9 cellular contexts compared by ENCODE assay signal in genomic region chr19:13195678-13196077, GRCh38. TPM values are rescaled to one million over a fixed set of nuclear protein-coding genes. Genes with fewer than 3 reads are reported as not detected.
DNase-seq lines count a peak whose midpoint lies in the region; ATAC-seq and TF ChIP-seq lines count a peak whose summit lies in the region.
"Had no signal": no experiment of that assay in that cellular context is flagged by ENCODE, and none has a peak within 500 bp of the region (broad histone marks: within the 10 kb centered on the region; RNA-seq: fewer than 3 reads in every experiment).

No MANE protein-coding gene starts in this region.

- CTCF ChIA-PET in SK-N-SH (lab: Yijun Ruan, JAX), result interaction anchor here (1.0 to 2.7 kb wide), 9 partner anchors 9 to 72 kb away, joined by 3 to 11 read pairs (median 4); no protein-coding TSS in a partner anchor

- H3K36me3 Mint-ChIP-seq in activated naive CD8-positive, alpha-beta T cell treated with anti-CD3 and anti-CD28 coated beads, Interleukin-2, amount 50 U/mL, for 24 hours (ENCODE audit: low read depth), result no peaks in the 10 kb centered on the region
- H3K36me3 Mint-ChIP-seq: activated naive CD4-positive, alpha-beta T cell treated with anti-CD3 and anti-CD28 coated beads, Interleukin-2, amount 50 U/mL, for 72 hours had no signal

- no peak overlapping the region for H3K4me3 Mint-ChIP-seq in activated naive CD8-positive, alpha-beta T cell treated with anti-CD3 and anti-CD28 coated beads, Interleukin-2, amount 50 U/mL, for 24 hours

- no peak overlapping the region for H4K8ac ChIP-seq in trophoblast cell (ENCODE audit: low read depth, low read length)

- no peak overlapping the region for H2BK120ac ChIP-seq in trophoblast cell (ENCODE audit: insufficient read depth, low read length, poor library complexity)

- H3K4ac ChIP-seq in trophoblast cell (ENCODE audit: low read depth, low read length), result no peak overlapping the region

- no peak overlapping the region for H4K12ac ChIP-seq in trophoblast cell (ENCODE audit: low read depth, low read length)

- H2AFZ ChIP-seq in trophoblast cell (ENCODE audit: insufficient read depth, low read length, poor library complexity) (no peak overlapping the region), SK-N-SH (ENCODE audit: low read depth) (no peak overlapping the region)

- H3K79me1 ChIP-seq in trophoblast cell (ENCODE audit: low read length), result no peaks in the 10 kb centered on the region

- DNase-seq in GM12864 (ENCODE audit: low read depth) (peak; percentile 61), NOMO-1 treated with dmso at 0.1 percent for 144 hours (lab: John Stamatoyannopoulos, UW; ENCODE audit: unreplicated experiment) (peak; percentile 27), trophoblast cell (peak; percentile 38 to 73), SK-N-SH (no peak), globus pallidus (ENCODE audit: low spot score) (no peak), MG63 (no peak)
- DNase-seq in activated naive CD8-positive, alpha-beta T cell treated with anti-CD3 and anti-CD28 coated beads, Interleukin-2, amount 50 U/mL, for 24 hours, result peak; percentile 54

- H3K27ac Mint-ChIP-seq in activated naive CD8-positive, alpha-beta T cell treated with anti-CD3 and anti-CD28 coated beads, Interleukin-2, amount 50 U/mL, for 24 hours, result no peak overlapping the region
- H3K27ac Mint-ChIP-seq: activated naive CD4-positive, alpha-beta T cell treated with anti-CD3 and anti-CD28 coated beads, Interleukin-2, amount 50 U/mL, for 72 hours had no signal

- H3K4me2 ChIP-seq in trophoblast cell (ENCODE audit: low read length) (no peak overlapping the region), SK-N-SH (no peak overlapping the region)

- H3K79me2 ChIP-seq in trophoblast cell (ENCODE audit: control insufficient read depth, insufficient read depth, low read length, poor library complexity) (no peaks in the 10 kb centered on the region), SK-N-SH (ENCODE audit: insufficient read depth) (no peaks in the 10 kb centered on the region)

- no peak overlapping the region for H3K23ac ChIP-seq in trophoblast cell (ENCODE audit: low read length)

- H3K9me3 ChIP-seq in trophoblast cell (ENCODE audit: insufficient read depth, low read depth, low read length), result peaks cover 4% of the 10 kb centered on the region
- no peaks in the 10 kb centered on the region for H3K9me3 ChIP-seq in SK-N-SH
- H3K9me3 ChIP-seq in MG63, result no peaks in the 10 kb centered on the region

- no peak overlapping the region for H3K14ac ChIP-seq in trophoblast cell (ENCODE audit: low read length)

- no peaks in the 10 kb centered on the region for H3K27me3 Mint-ChIP-seq in activated naive CD8-positive, alpha-beta T cell treated with anti-CD3 and anti-CD28 coated beads, Interleukin-2, amount 50 U/mL, for 24 hours

- no peak overlapping the region for H2BK5ac ChIP-seq in trophoblast cell (ENCODE audit: low read depth, low read length, poor library complexity)

- H3K9me2 ChIP-seq in SK-N-SH, result no peaks in the 10 kb centered on the region

- H3K4me1 ChIP-seq in trophoblast cell (ENCODE audit: control insufficient read depth in 1 of 2, insufficient read depth in 2 of 2, low read length in 2 of 2) (no peaks in the 10 kb centered on the region), SK-N-SH (ENCODE audit: control insufficient read depth in 1 of 2, insufficient read depth in 2 of 2, low read depth in 1 of 2, low read length in 1 of 2) (no peaks in the 10 kb centered on the region)

- no peak for TF ChIP-seq RAD21 in SK-N-SH (IDR thresholded peaks at IDR 0.05; ENCODE audit: low read length)

- H3K27me3 ChIP-seq in trophoblast cell (ENCODE audit: insufficient read depth, low read length) (no peaks in the 10 kb centered on the region), SK-N-SH (ENCODE audit: insufficient read depth) (no peaks in the 10 kb centered on the region), MG63 (no peaks in the 10 kb centered on the region)

- no peak for TF ChIP-seq EP300 in SK-N-SH (IDR thresholded peaks at IDR 0.05; ENCODE audit: borderline replicate concordance in 1 of 2, low read depth in 1 of 2, low read length in 1 of 2)

- peaks cover 3% of the 10 kb centered on the region for H3F3A ChIP-seq in SK-N-SH (replicated peaks; ENCODE audit: insufficient read depth)

- H3K4me3 ChIP-seq in GM12864 (ENCODE audit: low read depth, low read length) (no peak overlapping the region), trophoblast cell (ENCODE audit: low read depth, low read length) (no peak overlapping the region), SK-N-SH (ENCODE audit: low read depth in 2 of 2, low read length in 1 of 2) (no peak overlapping the region; a peak in 1 of 4 replicates), MG63 (no peak overlapping the region)

- POLR2A ChIA-PET in SK-N-SH (lab: Yijun Ruan, JAX), result no interaction called here

- no CpG with 5 or more reads among the region's 11 CpGs for WGBS in trophoblast cell (ENCODE audit: extremely low coverage, insufficient coverage, insufficient read length)
- WGBS in SK-N-SH (ENCODE audit: low lambda C conversion rate), result 81% methylated on average over 11 of the region's 11 CpGs

- H3K18ac ChIP-seq in trophoblast cell (ENCODE audit: low read length), result no peak overlapping the region

- TF ChIP-seq CTCF in GM12864 (IDR thresholded peaks at IDR 0.05; ENCODE audit: low read depth, low read length, missing control alignments), result peak; percentile 83
- TF ChIP-seq CTCF in SK-N-SH (IDR thresholded peaks at IDR 0.05), result no peak

- H3K36me3 ChIP-seq in trophoblast cell (ENCODE audit: control insufficient read depth in 1 of 2, insufficient read depth in 2 of 2, low read length in 2 of 2) (no peaks in the 10 kb centered on the region), SK-N-SH (replicated peaks in 1 of 2; ENCODE audit: control insufficient read depth in 1 of 2, insufficient read depth in 2 of 2, low read length in 1 of 2) (no peaks in the 10 kb centered on the region), MG63 (no peaks in the 10 kb centered on the region)

- ATAC-seq in activated naive CD8-positive, alpha-beta T cell treated with anti-CD3 and anti-CD28 coated beads, Interleukin-2, amount 50 U/mL, for 24 hours, result no peak
- ATAC-seq in GM21737 (IDR thresholded peaks at IDR 0.05; ENCODE audit: unreplicated experiment), result no peak

- no peaks in the 10 kb centered on the region for H3K9me3 Mint-ChIP-seq in activated naive CD8-positive, alpha-beta T cell treated with anti-CD3 and anti-CD28 coated beads, Interleukin-2, amount 50 U/mL, for 24 hours
- H3K9me3 Mint-ChIP-seq: activated naive CD4-positive, alpha-beta T cell treated with anti-CD3 and anti-CD28 coated beads, Interleukin-2, amount 50 U/mL, for 72 hours had no signal

- H3K9ac ChIP-seq in trophoblast cell (ENCODE audit: low read length), result no peak overlapping the region
- H3K9ac ChIP-seq in SK-N-SH, result no peak overlapping the region

- no peak overlapping the region for H2AK5ac ChIP-seq in trophoblast cell (ENCODE audit: low read length)

- no peak overlapping the region for H2BK12ac ChIP-seq in trophoblast cell (ENCODE audit: low read length)

- H3K4me1 Mint-ChIP-seq in activated naive CD8-positive, alpha-beta T cell treated with anti-CD3 and anti-CD28 coated beads, Interleukin-2, amount 50 U/mL, for 24 hours, result peaks cover 30% of the 10 kb centered on the region

- H4K20me1 ChIP-seq in SK-N-SH (ENCODE audit: insufficient read depth), result no peaks in the 10 kb centered on the region

- H4K91ac ChIP-seq in trophoblast cell (ENCODE audit: low read depth, low read length), result no peak overlapping the region

- H3K27ac ChIP-seq in trophoblast cell (ENCODE audit: low read depth, low read length) (no peak overlapping the region), SK-N-SH (ENCODE audit: low read depth in 2 of 2, low read length in 1 of 2) (no peak overlapping the region)

TF ChIP-seq in SK-N-SH, 30 proteins besides CTCF, POLR2A, EP300 and RAD21:
- TF ChIP-seq FOXM1 (IDR thresholded peaks at IDR 0.05; ENCODE audit: low read depth) (no peak), POLR2AphosphoS5 (IDR thresholded peaks at IDR 0.05; ENCODE audit: low read depth, low read length) (no peak), EZH2phosphoT487 (IDR thresholded peaks at IDR 0.05; ENCODE audit: borderline replicate concordance, low read depth) (no peak), TCF12 (IDR thresholded peaks at IDR 0.05) (no peak), TAF1 (IDR thresholded peaks at IDR 0.05; ENCODE audit: borderline replicate concordance, low read depth, low read length) (no peak), SIN3A (IDR thresholded peaks at IDR 0.05; ENCODE audit: borderline replicate concordance, low read depth, low read length) (no peak), NRF1 (IDR thresholded peaks at IDR 0.05; ENCODE audit: low read depth, low read length) (no peak)

RNA-seq across cellular contexts. Expression of gene IER2, which starts 45.5 kb away (rescaled TPM):
- 139 and 150 TPM in 2 replicates for polyA plus RNA-seq in trophoblast cell (2013)
- polyA plus RNA-seq in SK-N-SH (2012; rRNA removed), result 55.7 and 115 TPM in 2 replicates
- 56.1 and 82.2 TPM in 2 replicates for polyA plus RNA-seq in SK-N-SH (2012; cell fraction: cytosol; rRNA removed)
- 210 and 342 TPM in 2 replicates for polyA plus RNA-seq in SK-N-SH (2012; cell fraction: nucleus; rRNA removed)
- 39.0 and 80.1 TPM in 2 replicates for total RNA-seq in MG63 (2014; rRNA removed; shearing (Covaris generic); ENCODE audit: low replicate concordance)

RNA-seq across cellular contexts. Expression of gene STX10, which starts 45.5 kb away (rescaled TPM):
- polyA plus RNA-seq in trophoblast cell (2013), result 45.9 and 47.7 TPM in 2 replicates
- polyA plus RNA-seq in SK-N-SH (2012; rRNA removed), result 143 and 163 TPM in 2 replicates
- 105 and 124 TPM in 2 replicates for polyA plus RNA-seq in SK-N-SH (2012; cell fraction: cytosol; rRNA removed)
- polyA plus RNA-seq in SK-N-SH (2012; cell fraction: nucleus; rRNA removed), result 322 and 532 TPM in 2 replicates
- 281 and 371 TPM in 2 replicates for total RNA-seq in MG63 (2014; rRNA removed; shearing (Covaris generic); ENCODE audit: low replicate concordance)

Comparison
In these comparisons a context has a peak if more than half of its experiments do, and no peak if none do; other contexts are left out.
1. DNase-seq: peak in GM12864 (single experiment), NOMO-1 treated with dmso at 0.1 percent for 144 hours (single experiment), activated naive CD8-positive, alpha-beta T cell treated with anti-CD3 and anti-CD28 coated beads, Interleukin-2, amount 50 U/mL, for 24 hours (single experiment) and trophoblast cell (2 of 2); none in SK-N-SH (single experiment), globus pallidus (single experiment) and MG63 (single experiment).